In genomic region chr7:23419845-23420244, GRCh38 we compare ENCODE assay signal across 16 cellular contexts. TPM values are rescaled to one million over a fixed set of nuclear protein-coding genes. Genes with fewer than 3 reads are reported as not detected.
DNase-seq lines count a peak whose midpoint lies in the region; ATAC-seq and TF ChIP-seq lines count a peak whose summit lies in the region.
"Had no signal": no experiment of that assay in that cellular context is flagged by ENCODE, and none has a peak within 500 bp of the region (broad histone marks: within the 10 kb centered on the region; RNA-seq: fewer than 3 reads in every experiment).

No MANE protein-coding gene starts in this region.

- dilution Hi-C loops in mammary epithelial cell (cut with HindIII; ENCODE audit: low sequenced_read_pairs): no loop called here

- H3K9me3 Mint-ChIP-seq in MCF 10A (ENCODE audit: unreplicated experiment) (no peaks in the 10 kb centered on the region), mesothelial cell of epicardium (no peaks in the 10 kb centered on the region)
- H3K9me3 Mint-ChIP-seq: CD4-positive, alpha-beta T cell had no signal

- H3K9ac ChIP-seq in mammary epithelial cell (ENCODE audit: insufficient read depth, low read length) (no peak overlapping the region), mesendoderm (ENCODE audit: low read length) (no peak overlapping the region)

- in situ Hi-C loops in mammary epithelial cell (cut with MboI; ENCODE audit: low sequenced_read_pairs in 2 of 2): no loop called here
- in situ Hi-C loops in G401 (cut with HindIII; ENCODE audit: low sequenced_read_pairs): no loop called here

- intact Hi-C loops in MCF 10A (cut with micrococcal nuclease): no loop called here
- intact Hi-C loops in mammary epithelial cell (cut with micrococcal nuclease): no loop called here

- peaks cover 5% of the 10 kb centered on the region for H3K4me1 ChIP-seq in mammary epithelial cell (ENCODE audit: insufficient read depth, low read length)
- H3K4me1 ChIP-seq in HEK293 (ENCODE audit: control insufficient read depth, insufficient read depth, low read length): peaks cover 29% of the 10 kb centered on the region
- H3K4me1 ChIP-seq in RWPE2 (ENCODE audit: insufficient read depth, poor library complexity, severe bottlenecking): peaks cover 20% of the 10 kb centered on the region
- H3K4me1 ChIP-seq in mesendoderm (ENCODE audit: control insufficient read depth, low read depth, low read length): no peaks in the 10 kb centered on the region

- no peak overlapping the region for H3K4ac ChIP-seq in mesendoderm (ENCODE audit: low read depth, low read length)

- H3K27ac ChIP-seq in mammary epithelial cell (ENCODE audit: insufficient read depth, low read depth, low read length): no peak overlapping the region
- no peak overlapping the region for H3K27ac ChIP-seq in HEK293 (ENCODE audit: extremely low read depth, low read depth, low read length)
- H3K27ac ChIP-seq in RWPE2 (ENCODE audit: poor library complexity, severe bottlenecking): peak overlapping the region; percentile 19
- no peak overlapping the region for H3K27ac ChIP-seq in mesendoderm (ENCODE audit: low read depth, low read length)

- DNase-seq in MCF 10A (ENCODE audit: unreplicated experiment) (no peak), mammary epithelial cell (no peak), RWPE2 (ENCODE audit: low spot score) (no peak), mesothelial cell of epicardium (ENCODE audit: low spot score in 2 of 2, unreplicated experiment in 2 of 2) (no peak), G401 (ENCODE audit: low spot score) (no peak), DMS153 treated with DMSO at 0.1 percent for 48 hours (lab: John Stamatoyannopoulos, UW; ENCODE audit: unreplicated experiment) (no peak), mesendoderm (no peak)
- DNase-seq: C1 segment of cervical spinal cord; CD4-positive, alpha-beta T cell; DMS79 treated with DMSO at 0.1 percent for 48 hours; EL; GDM1; H7 had no signal

- H2AK5ac ChIP-seq in mesendoderm (ENCODE audit: low read length): no peak overlapping the region

- H2BK15ac ChIP-seq in mesendoderm (replicated peaks; ENCODE audit: low read depth): no peak overlapping the region

- H3K18ac ChIP-seq in mesendoderm (ENCODE audit: low read length): no peak overlapping the region

- 100% methylated on average over 1 of the region's 1 CpG for WGBS in mammary epithelial cell (ENCODE audit: low coverage, missing lambda C conversion rate)
- WGBS in mesendoderm (ENCODE audit: extremely low coverage, insufficient coverage, low lambda C conversion rate): no CpG with 5 or more reads among the region's 1 CpG

- H2BK120ac ChIP-seq in mesendoderm (ENCODE audit: low read depth, low read length): no peak overlapping the region

- H3K9me3 ChIP-seq in mammary epithelial cell (replicated peaks; ENCODE audit: insufficient read depth, low read length) (no peaks in the 10 kb centered on the region), HEK293 (ENCODE audit: control insufficient read depth, insufficient read depth, low read depth, low read length) (no peaks in the 10 kb centered on the region), RWPE2 (ENCODE audit: severe bottlenecking) (no peaks in the 10 kb centered on the region)

- H4K5ac ChIP-seq in mesendoderm (ENCODE audit: low read length): no peak overlapping the region

- H3K27me3 Mint-ChIP-seq in MCF 10A (ENCODE audit: insufficient read depth, unreplicated experiment) (no peaks in the 10 kb centered on the region), mesothelial cell of epicardium (ENCODE audit: low read depth) (no peaks in the 10 kb centered on the region)

- peaks cover 4% of the 10 kb centered on the region for H3K36me3 Mint-ChIP-seq in MCF 10A (ENCODE audit: insufficient read depth, unreplicated experiment)
- H3K36me3 Mint-ChIP-seq in mesothelial cell of epicardium: peaks cover 8% of the 10 kb centered on the region

- H2BK5ac ChIP-seq in mesendoderm (ENCODE audit: low read length): no peak overlapping the region

- H3K56ac ChIP-seq in mesendoderm (ENCODE audit: low read length): no peak overlapping the region

- H3K27me3 ChIP-seq in mammary epithelial cell (ENCODE audit: insufficient read depth, low read length): peaks cover 2% of the 10 kb centered on the region
- H3K27me3 ChIP-seq in RWPE2 (ENCODE audit: insufficient read depth, poor library complexity, severe bottlenecking): no peaks in the 10 kb centered on the region
- no peaks in the 10 kb centered on the region for H3K27me3 ChIP-seq in mesendoderm (ENCODE audit: insufficient read depth, low read length, poor library complexity)

- H3K36me3 ChIP-seq in mammary epithelial cell (ENCODE audit: insufficient read depth, low read length) (no peaks in the 10 kb centered on the region), HEK293 (ENCODE audit: control insufficient read depth in 2 of 2, insufficient read depth in 1 of 2, low read length in 2 of 2) (peaks cover 3 to 10% of the 10 kb centered on the region in 2 experiments; a peak in 2 of 3 replicates), RWPE2 (ENCODE audit: low read depth) (peaks cover 40% of the 10 kb centered on the region), mesendoderm (ENCODE audit: control insufficient read depth, insufficient read depth, low read length) (peaks cover 1% of the 10 kb centered on the region)

- no peak overlapping the region for H3K4me2 ChIP-seq in mammary epithelial cell (ENCODE audit: insufficient read depth, low read depth, low read length)
- H3K4me2 ChIP-seq in mesendoderm (ENCODE audit: low read length): no peak overlapping the region

- no peak for ATAC-seq in RWPE2 (ENCODE audit: low read depth)
- ATAC-seq: HepG2 had no signal

- POLR2A ChIA-PET in MCF 10A (lab: Yijun Ruan, JAX) (interaction anchor here (1.8 to 3.9 kb wide), 2 partner anchors 11 to 121 kb away, joined by 4 to 14 read pairs; partner anchors contain the start of gene MALSU1), HEK293 (lab: Yijun Ruan, JAX) (no interaction called here)

- TF ChIP-seq CTCF in MCF 10A (IDR thresholded peaks at IDR 0.05; ENCODE audit: unreplicated experiment) (no peak), mammary epithelial cell (conservative IDR thresholded peaks at IDR 0.05 in 1 of 2, IDR thresholded peaks at IDR 0.05 in 1 of 2; ENCODE audit: extremely low read depth in 1 of 2, insufficient read depth in 1 of 2, low read depth in 1 of 2, low read length in 2 of 2) (no peak), HEK293 (tag by site-specific recombination; IDR thresholded peaks at IDR 0.05) (no peak), RWPE2 (IDR thresholded peaks at IDR 0.05; ENCODE audit: poor library complexity, severe bottlenecking) (no peak), mesothelial cell of epicardium (IDR thresholded peaks at IDR 0.05; ENCODE audit: unreplicated experiment) (no peak)

- no TSS peak for BruUV-seq in MCF 10A (replicated peaks; lab: Mats Ljungman, UMichigan)
- no TSS peak for BruUV-seq in mammary epithelial cell (replicated peaks; lab: Mats Ljungman, UMichigan)

- no peak overlapping the region for H4K8ac ChIP-seq in mesendoderm (ENCODE audit: low read depth, low read length)

- H3K27ac Mint-ChIP-seq in MCF 10A (ENCODE audit: low read depth, unreplicated experiment) (peak overlapping the region; percentile 51), mesothelial cell of epicardium (peak overlapping the region; percentile 9)
- H3K27ac Mint-ChIP-seq: B cell; CD4-positive, alpha-beta T cell had no signal

- H3K79me1 ChIP-seq in mesendoderm (ENCODE audit: low read length): peaks cover 8% of the 10 kb centered on the region

- H3K79me2 ChIP-seq in mammary epithelial cell (ENCODE audit: insufficient read depth, low read length) (no peaks in the 10 kb centered on the region), mesendoderm (ENCODE audit: control insufficient read depth, insufficient read depth, low read length) (peaks cover 20% of the 10 kb centered on the region)

- no peak overlapping the region for H3K4me3 Mint-ChIP-seq in MCF 10A (ENCODE audit: unreplicated experiment)
- no peak overlapping the region for H3K4me3 Mint-ChIP-seq in mesothelial cell of epicardium
- H3K4me3 Mint-ChIP-seq: B cell; CD4-positive, alpha-beta T cell had no signal

- H4K20me1 ChIP-seq in mammary epithelial cell (ENCODE audit: insufficient read depth, low read length): no peaks in the 10 kb centered on the region

- peaks cover 9% of the 10 kb centered on the region for H3K4me1 Mint-ChIP-seq in MCF 10A (ENCODE audit: insufficient read depth, unreplicated experiment)
- peaks cover 20% of the 10 kb centered on the region for H3K4me1 Mint-ChIP-seq in mesothelial cell of epicardium

- H3K23ac ChIP-seq in mesendoderm (ENCODE audit: low read length): no peak overlapping the region

- H3K4me3 ChIP-seq in mammary epithelial cell (replicated peaks in 1 of 3; ENCODE audit: insufficient read depth in 1 of 3, low read depth in 2 of 3, low read length in 3 of 3) (no peak overlapping the region), HEK293 (ENCODE audit: low read depth, low read length) (no peak overlapping the region), RWPE2 (ENCODE audit: severe bottlenecking) (no peak overlapping the region), mesendoderm (ENCODE audit: low read length) (no peak overlapping the region)

- CTCF ChIA-PET in MCF 10A (lab: Yijun Ruan, JAX) (interaction anchor here (0.6 to 3.8 kb wide), 4 partner anchors 8 to 28 kb away, joined by 3 to 18 read pairs (median 3); no protein-coding TSS in a partner anchor), mammary epithelial cell (lab: Charles Lee; ENCODE audit: low non-redundant PET) (no interaction called here), HEK293 (lab: Yijun Ruan, JAX) (interaction anchor here (0.6 to 2.4 kb wide), 2 partner anchors 10 to 101 kb away, joined by 3 to 12 read pairs; no protein-coding TSS in a partner anchor)

- no peak overlapping the region for H2AFZ ChIP-seq in mammary epithelial cell (ENCODE audit: low read depth, low read length)

TF ChIP-seq in HEK293, 187 proteins besides CTCF, POLR2A, EP300 and RAD21:
- peak; percentile 78 for TF ChIP-seq SP7 (tag by site-specific recombination; IDR thresholded peaks at IDR 0.05)
- TF ChIP-seq ZNF391 (tag by site-specific recombination; IDR thresholded peaks at IDR 0.05; ENCODE audit: borderline replicate concordance, low read depth): no peak
- TF ChIP-seq ZNF24 (tag by site-specific recombination; IDR thresholded peaks at IDR 0.05): no peak

RNA-seq across cellular contexts. Expression of gene IGF2BP3, which starts 50.4 kb away (rescaled TPM):
- total RNA-seq in MCF 10A (2022) (27.0 and 29.8 TPM in 2 replicates), mammary epithelial cell (10 to 100 TPM in 1 of 2 donors, 1 to 10 TPM in 1; 5.0 to 14.4 TPM), mesothelial cell of epicardium (84.3 to 91.3 TPM (median 89.1 TPM) in 3 replicates)
- 12.4 TPM for polyA plus RNA-seq in mammary epithelial cell
- polyA minus RNA-seq in mammary epithelial cell: 28.1 TPM
- total RNA-seq in G401 (2014; rRNA removed; shearing (Covaris generic)): 47.0 and 69.7 TPM in 2 replicates
- polyA plus RNA-seq in mesendoderm (2013, experiment 1 of 2): 53.9 TPM
- polyA plus RNA-seq in mesendoderm (2013, experiment 2 of 2): 54.3 TPM
- total RNA-seq: CD4-positive, alpha-beta T cell had no signal
